ENCODE assay signal across 20 cellular contexts in genomic region chr1:6103111-6103853, GRCh38.
"Had no signal": no experiment of that assay in that cellular context is flagged by ENCODE, and none has a peak within 500 bp of the region (broad histone marks: within the 10 kb centered on the region; RNA-seq: fewer than 3 reads in every experiment).

No MANE protein-coding gene starts in this region.

- H3K27me3 Mint-ChIP-seq: T-helper 17 cell had no signal

- H3K9me3 ChIP-seq: ascending aorta, tibial artery had no signal

- H3K9me3 Mint-ChIP-seq: activated CD4-positive, alpha-beta memory T cell treated with anti-CD3 and anti-CD28 coated beads for 36 hours; activated naive CD8-positive, alpha-beta T cell treated with anti-CD3 and anti-CD28 coated beads, Interleukin-2, amount 50 U/mL, for 24 hours; activated T-cell treated with anti-CD3 and anti-CD28 coated beads, Interleukin-2, amount 50 U/mL, for 4 hours; central memory CD8-positive, alpha-beta T cell; nephron had no signal

- H3K4me3 Mint-ChIP-seq: activated CD4-positive, alpha-beta memory T cell treated with anti-CD3 and anti-CD28 coated beads for 36 hours; activated naive CD4-positive, alpha-beta T cell treated with anti-CD3 and anti-CD28 coated beads, Interleukin-2, amount 10 ng/mL, durations not matched to agents 7 days and 5 days; activated naive CD8-positive, alpha-beta T cell treated with anti-CD3 and anti-CD28 coated beads, Interleukin-2, amount 50 U/mL, for 24 hours; activated T-cell treated with anti-CD3 and anti-CD28 coated beads, Interleukin-2, amount 50 U/mL, for 4 hours; central memory CD8-positive, alpha-beta T cell; nephron; T-helper 17 cell had no signal

- DNase-seq: activated CD4-positive, alpha-beta memory T cell treated with anti-CD3 and anti-CD28 coated beads for 36 hours; activated effector memory CD4-positive, alpha-beta T cell treated with Interleukin-2 at 50 U/mL for 16 hours; activated naive CD4-positive, alpha-beta T cell treated with anti-CD3 and anti-CD28 coated beads, Interleukin-2, amount 10 ng/mL, durations not matched to agents 7 days and 5 days; activated naive CD8-positive, alpha-beta T cell treated with anti-CD3 and anti-CD28 coated beads, Interleukin-2, amount 50 U/mL, for 24 hours; activated T-cell treated with anti-CD3 and anti-CD28 coated beads, Interleukin-2, amount 50 U/mL, for 4 hours; foreskin keratinocyte; hippocampal formation; islet precursor cell; mammary epithelial cell; midbrain; occipital lobe; stimulated activated naive CD4-positive, alpha-beta T cell; T-helper 17 cell; tibial artery; WERI-Rb-1 had no signal

- ATAC-seq: activated naive CD8-positive, alpha-beta T cell treated with anti-CD3 and anti-CD28 coated beads, Interleukin-2, amount 50 U/mL, for 24 hours; activated T-cell treated with anti-CD3 and anti-CD28 coated beads, Interleukin-2, amount 50 U/mL, for 4 hours; foreskin keratinocyte; left lobe of liver; T-helper 17 cell had no signal

- H3K4me1 Mint-ChIP-seq: activated naive CD4-positive, alpha-beta T cell treated with anti-CD3 and anti-CD28 coated beads, Interleukin-2, amount 10 ng/mL, durations not matched to agents 7 days and 5 days; activated naive CD8-positive, alpha-beta T cell treated with anti-CD3 and anti-CD28 coated beads, Interleukin-2, amount 50 U/mL, for 24 hours; nephron had no signal

- H3K4me3 ChIP-seq: ascending aorta, coronary artery, tibial artery had no signal

- H3K27ac Mint-ChIP-seq: activated CD4-positive, alpha-beta memory T cell treated with anti-CD3 and anti-CD28 coated beads for 36 hours; activated naive CD4-positive, alpha-beta T cell treated with anti-CD3 and anti-CD28 coated beads, Interleukin-2, amount 10 ng/mL, durations not matched to agents 7 days and 5 days; activated naive CD8-positive, alpha-beta T cell treated with anti-CD3 and anti-CD28 coated beads, Interleukin-2, amount 50 U/mL, for 24 hours; nephron; T-helper 17 cell had no signal

- H3K4me1 ChIP-seq: ascending aorta, foreskin keratinocyte, tibial artery had no signal

- H3K27me3 ChIP-seq: ascending aorta had no signal

- H3K27ac ChIP-seq: ascending aorta, coronary artery, foreskin keratinocyte, tibial artery, WERI-Rb-1 had no signal

- H3K36me3 ChIP-seq: ascending aorta had no signal
